8 cellular contexts compared by ENCODE assay signal in genomic region chr6:6315660-6316059, GRCh38. TPM values are rescaled to one million over a fixed set of nuclear protein-coding genes. Genes with fewer than 3 reads are reported as not detected.
A peak's percentile ranks its signal among the peaks of the same experiment; 100 is the strongest.
DNase-seq lines count a peak whose midpoint lies in the region; ATAC-seq and TF ChIP-seq lines count a peak whose summit lies in the region.

No MANE protein-coding gene starts in this region.

- DNase-seq in BJ (ENCODE audit: low read depth): no peak
- peak; percentile 38 for DNase-seq in GM13977 (ENCODE audit: low spot score)
- DNase-seq in NCI-H510A (lab: John Stamatoyannopoulos, UW): peak; percentile 14
- peak; percentile 39 to 58 (median 44) for DNase-seq in body of pancreas
- peak in 1 of 2 donors; percentile 54 for DNase-seq in left colon
- peak; percentile 41 for DNase-seq in stomach
- no peak for DNase-seq in NCI-H187 (lab: John Stamatoyannopoulos, UW)

- H3K4me1 ChIP-seq in body of pancreas: no peaks in the 10 kb centered on the region
- H3K4me1 ChIP-seq in stomach: peaks cover 0 to 9% (median 4%) of the 10 kb centered on the region in 4 donors

- H3K27me3 ChIP-seq in BJ (ENCODE audit: control insufficient read depth, insufficient read depth, low read length): no peaks in the 10 kb centered on the region
- H3K27me3 ChIP-seq in body of pancreas: no peaks in the 10 kb centered on the region
- peaks cover 7 to 50% (median 25%) of the 10 kb centered on the region in 3 donors for H3K27me3 ChIP-seq in stomach

- CTCF ChIA-PET in BJ (lab: Yijun Ruan, JAX): no interaction called here

- TF ChIP-seq POLR2A in body of pancreas (IDR thresholded peaks at IDR 0.05) (no peak), stomach (IDR thresholded peaks at IDR 0.05) (no peak)

- intact Hi-C loops in body of pancreas (cut with DNase I): no loop called here
- intact Hi-C loops in left colon (cut with DNase I, micrococcal nuclease): no loop called here
- intact Hi-C loops in stomach (cut with DNase I; ENCODE audit: low total_unique reads): no loop called here

- POLR2A ChIA-PET in BJ (lab: Charles Lee): no interaction called here

- H3K36me3 ChIP-seq in BJ (ENCODE audit: control insufficient read depth, insufficient read depth, low read length) (no peaks in the 10 kb centered on the region), body of pancreas (replicated peaks in 1 of 2; ENCODE audit: insufficient read depth in 1 of 2, low read depth in 2 of 2) (no peaks in the 10 kb centered on the region), stomach (no peaks in the 10 kb centered on the region)

- TF ChIP-seq CTCF in BJ (IDR thresholded peaks at IDR 0.05; ENCODE audit: insufficient read depth, low read depth, low read length): peak; percentile 70
- peak; percentile 80 for TF ChIP-seq CTCF in GM13977 (IDR thresholded peaks at IDR 0.05; ENCODE audit: extremely low read depth, insufficient read depth, missing control alignments)
- TF ChIP-seq CTCF in body of pancreas (IDR thresholded peaks at IDR 0.05): peak; percentile 37 to 79 (median 70)
- peak in 5 of 7 experiments; percentile 20 to 79 (median 59) for TF ChIP-seq CTCF in stomach (IDR thresholded peaks at IDR 0.05)

- in situ Hi-C loops in GM13977 (cut with MboI; ENCODE audit: low pct_unique_long_range_greater_than_20kb, low sequenced_read_pairs, unreplicated experiment): no loop called here

- H3K4me3 ChIP-seq in BJ (ENCODE audit: low read depth, low read length) (no peak overlapping the region), body of pancreas (no peak overlapping the region), stomach (no peak overlapping the region)

- ATAC-seq in body of pancreas (peak; percentile 47), left colon (peak; percentile 49), HG03342 (IDR thresholded peaks at IDR 0.05; ENCODE audit: unreplicated experiment) (no peak)

- WGBS in body of pancreas, 2 donors: 19 to 22% methylated on average over 6 of the region's 6 CpGs
- WGBS in stomach, 5 donors: 19 to 29% (median 24%) methylated on average over 6 of the region's 6 CpGs

- no peak for TF ChIP-seq EP300 in stomach (IDR thresholded peaks at IDR 0.05)

- no peaks in the 10 kb centered on the region for H3K9me3 ChIP-seq in body of pancreas
- no peaks in the 10 kb centered on the region for H3K9me3 ChIP-seq in stomach

- no peak overlapping the region for H3K27ac ChIP-seq in body of pancreas
- no peak overlapping the region for H3K27ac ChIP-seq in stomach

RNA-seq across cellular contexts. Expression of gene F13A1, which starts 4.8 kb away (rescaled TPM):
- polyA plus RNA-seq in BJ (2011; rRNA removed): not detected in 2 replicates
- polyA minus RNA-seq in BJ (2011; rRNA and poly(A)+ RNA removed): not detected in 2 replicates
- total RNA-seq in body of pancreas: 10 to 100 TPM; 19.8 to 27.5 TPM
- total RNA-seq in left colon: 10 to 100 TPM; 26.9 to 56.8 TPM
- 10 to 100 TPM; 27.5 to 74.7 (median 35.0) TPM for total RNA-seq in stomach
- 10 to 100 TPM in 2 of 3 donors, 1 to 10 TPM in 1; 6.9 to 44.0 (median 36.8) TPM for polyA plus RNA-seq in stomach

Comparison
In these comparisons a context has a peak if more than half of its experiments do, and no peak if none do; other contexts are left out.
1. DNase-seq: peak in GM13977 (single experiment), NCI-H510A (single experiment), body of pancreas (4 of 4) and stomach (single experiment); none in BJ (single experiment) and NCI-H187 (0 of 2).
2. Peak in every context shown above with its lines, with median percentiles within 50 percentile points of each other: CTCF ChIP-seq.